8 cellular contexts compared by ENCODE assay signal in the genomic region with DNA sequence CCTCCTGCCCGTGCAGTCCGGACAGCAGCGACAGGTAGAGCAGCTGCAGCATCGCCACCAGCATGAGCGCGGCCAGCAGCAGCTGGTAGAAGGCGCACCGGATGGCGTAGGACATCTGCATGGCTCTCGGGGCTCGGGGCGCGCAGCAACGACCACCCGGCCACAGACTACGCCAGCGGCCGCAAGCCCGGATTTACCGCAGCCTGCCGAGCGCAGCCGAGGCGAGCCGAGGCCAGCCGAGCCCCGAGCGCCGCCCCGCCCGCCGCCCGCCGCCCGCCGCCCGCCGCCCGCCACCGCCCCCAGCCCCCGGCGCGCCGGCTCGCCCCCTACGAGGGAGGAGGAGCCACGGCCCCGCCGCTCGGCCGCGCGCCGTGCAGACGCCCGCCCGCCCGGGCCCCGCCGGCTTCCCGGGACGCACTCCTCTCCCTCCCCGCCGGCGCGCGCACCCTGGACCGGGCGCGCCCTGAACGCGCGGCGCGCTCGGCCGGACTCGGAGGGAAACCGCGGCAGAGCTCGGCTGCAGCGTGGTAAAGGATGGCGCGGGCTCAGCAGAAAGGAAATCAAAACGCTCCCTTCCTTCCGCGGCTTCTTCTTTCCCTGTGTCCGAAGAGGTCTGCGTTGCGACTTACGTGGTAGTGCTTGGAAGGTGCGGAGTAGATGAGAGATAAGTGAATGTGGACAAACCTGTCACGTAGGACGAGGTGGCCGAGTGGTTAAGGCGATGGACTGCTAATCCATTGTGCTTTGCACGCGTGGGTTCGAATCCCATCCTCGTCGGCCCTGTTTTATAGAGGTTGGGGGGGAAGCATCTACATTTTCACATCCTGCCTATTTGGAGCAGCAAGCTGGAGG. TPM values are rescaled to one million over a fixed set of nuclear protein-coding genes. Genes with fewer than 3 reads are reported as not detected.
A peak's percentile ranks its signal among the peaks of the same experiment; 100 is the strongest.
DNase-seq lines count a peak whose midpoint lies in the region; ATAC-seq and TF ChIP-seq lines count a peak whose summit lies in the region.

A gene (minus strand): TSS at position 205 of the 852 bp plus-strand sequence. CDS start 84 bp downstream, at position 121.

- H3K27ac ChIP-seq in C4-2B, result peak within 1 kb of the TSS; percentile 81
- peak within 1 kb of the TSS; percentile 63 for H3K27ac ChIP-seq in SU-DHL-6 (ENCODE audit: low read depth, low read length)
- peak within 1 kb of the TSS; percentile 99 for H3K27ac ChIP-seq in temporal lobe (ENCODE audit: low read depth, low read length)

- peaks cover 16% of the 10 kb centered on the region for H3F3A ChIP-seq in SU-DHL-6 (ENCODE audit: insufficient read depth)

- no peaks in the 10 kb centered on the region for H3K9me2 ChIP-seq in SU-DHL-6 (replicated peaks; ENCODE audit: insufficient read depth, low read length)

- no peaks in the 10 kb centered on the region for H4K20me1 ChIP-seq in SU-DHL-6 (ENCODE audit: low read depth, low read length)

- peaks cover 3% of the 10 kb centered on the region for H3K36me3 Mint-ChIP-seq in activated naive CD8-positive, alpha-beta T cell treated with anti-CD3 and anti-CD28 coated beads, Interleukin-2, amount 10 ng/mL, durations not matched to agents 7 days and 5 days
- peaks cover 3% of the 10 kb centered on the region for H3K36me3 Mint-ChIP-seq in osteocyte (ENCODE audit: unreplicated experiment)

- ATAC-seq in GM21528 (IDR thresholded peaks at IDR 0.05; ENCODE audit: low FRiP score, unreplicated experiment), result peak; percentile 36
- peak; percentile 59 for ATAC-seq in activated naive CD8-positive, alpha-beta T cell treated with anti-CD3 and anti-CD28 coated beads, Interleukin-2, amount 10 ng/mL, durations not matched to agents 7 days and 5 days (ENCODE audit: low read depth)

- peak within 1 kb of the TSS; percentile 72 for H3K4me2 ChIP-seq in SU-DHL-6 (ENCODE audit: low read depth, low read length, poor library complexity, severe bottlenecking)

- H3K4me1 Mint-ChIP-seq in activated naive CD8-positive, alpha-beta T cell treated with anti-CD3 and anti-CD28 coated beads, Interleukin-2, amount 10 ng/mL, durations not matched to agents 7 days and 5 days, result peaks cover 37% of the 10 kb centered on the region
- H3K4me1 Mint-ChIP-seq in osteocyte (ENCODE audit: unreplicated experiment), result peaks cover 49% of the 10 kb centered on the region

- H3K27ac Mint-ChIP-seq in activated naive CD8-positive, alpha-beta T cell treated with anti-CD3 and anti-CD28 coated beads, Interleukin-2, amount 10 ng/mL, durations not matched to agents 7 days and 5 days, result peak within 1 kb of the TSS; percentile 97
- peak within 1 kb of the TSS; percentile 87 for H3K27ac Mint-ChIP-seq in osteocyte (ENCODE audit: unreplicated experiment)

- no peaks in the 10 kb centered on the region for H3K9me3 ChIP-seq in SU-DHL-6 (ENCODE audit: insufficient read depth, low read length)

- H3K9ac ChIP-seq in SU-DHL-6 (ENCODE audit: low read length), result peak within 1 kb of the TSS; percentile 75

- POLR2A ChIA-PET in activated naive CD8-positive, alpha-beta T cell treated with anti-CD3 and anti-CD28 coated beads, Interleukin-2, amount 10 ng/mL, durations not matched to agents 7 days and 5 days (lab: Charles Lee), result interaction anchor here (0.6 to 4.5 kb wide), 11 partner anchors 10 to 810 kb away, joined by 3 to 32 read pairs (median 4); a partner anchor contains a TSS

- H3K9me3 Mint-ChIP-seq in activated naive CD8-positive, alpha-beta T cell treated with anti-CD3 and anti-CD28 coated beads, Interleukin-2, amount 10 ng/mL, durations not matched to agents 7 days and 5 days, result no peaks in the 10 kb centered on the region
- H3K9me3 Mint-ChIP-seq in osteocyte (ENCODE audit: unreplicated experiment), result no peaks in the 10 kb centered on the region

- intact Hi-C loops in head of caudate nucleus (cut with DNase I), result no loop called here

- H3K27me3 ChIP-seq in SU-DHL-6 (ENCODE audit: low read length), result no peaks in the 10 kb centered on the region

- TF ChIP-seq CTCF in C4-2B (conservative IDR thresholded peaks at IDR 0.05) (no peak), SU-DHL-6 (IDR thresholded peaks at IDR 0.05; ENCODE audit: insufficient read depth, low read length, poor library complexity, severe bottlenecking) (no peak), osteocyte (IDR thresholded peaks at IDR 0.05) (no peak)

- H3K4me3 Mint-ChIP-seq in activated naive CD8-positive, alpha-beta T cell treated with anti-CD3 and anti-CD28 coated beads, Interleukin-2, amount 10 ng/mL, durations not matched to agents 7 days and 5 days, result peak within 1 kb of the TSS; percentile 95
- peak within 1 kb of the TSS; percentile 88 for H3K4me3 Mint-ChIP-seq in osteocyte (ENCODE audit: unreplicated experiment)

- peaks cover 2% of the 10 kb centered on the region for H3K27me3 Mint-ChIP-seq in activated naive CD8-positive, alpha-beta T cell treated with anti-CD3 and anti-CD28 coated beads, Interleukin-2, amount 10 ng/mL, durations not matched to agents 7 days and 5 days
- no peaks in the 10 kb centered on the region for H3K27me3 Mint-ChIP-seq in osteocyte (ENCODE audit: unreplicated experiment)

- H3K4me3 ChIP-seq in SU-DHL-6 (ENCODE audit: insufficient read depth, low read length, poor library complexity, severe bottlenecking), result peak within 1 kb of the TSS; percentile 77

- no peaks in the 10 kb centered on the region for H3K36me3 ChIP-seq in SU-DHL-6 (ENCODE audit: low read length)

- DNase-seq in NCI-H1092 (lab: John Stamatoyannopoulos, UW) (peak; percentile 89), head of caudate nucleus (peak; percentile 70 to 95 (median 84)), osteocyte (ENCODE audit: extremely low spot score, unreplicated experiment) (peak; percentile 94)
- DNase-seq in activated naive CD8-positive, alpha-beta T cell treated with anti-CD3 and anti-CD28 coated beads, Interleukin-2, amount 10 ng/mL, durations not matched to agents 7 days and 5 days, result peak; percentile 80

- peaks cover 17% of the 10 kb centered on the region for H3K79me2 ChIP-seq in SU-DHL-6 (ENCODE audit: insufficient read depth, low read length)

- peak within 1 kb of the TSS; percentile 75 for H2AFZ ChIP-seq in SU-DHL-6 (ENCODE audit: low read depth, low read length, severe bottlenecking)

RNA-seq across cellular contexts. Expression of the gene that starts here (rescaled TPM):
- total RNA-seq in activated naive CD8-positive, alpha-beta T cell treated with anti-CD3 and anti-CD28 coated beads, Interleukin-2, amount 10 ng/mL, durations not matched to agents 7 days and 5 days, result 1 to 10 TPM; 9.5 to 9.7 TPM
- 31.0 and 32.7 TPM in 2 replicates for total RNA-seq in osteocyte
- 56.3 TPM for total RNA-seq in temporal lobe

Comparison
In these comparisons a context has a peak if more than half of its experiments do, and no peak if none do; other contexts are left out.
1. Peak in every context shown above with its lines: DNase-seq, ATAC-seq, H3K4me3 ChIP-seq and H3K27ac ChIP-seq.